In genomic region chr14:63544641-63545234, GRCh38 we compare ENCODE assay signal across 8 cellular contexts. TPM values are rescaled to one million over a fixed set of nuclear protein-coding genes. Genes with fewer than 3 reads are reported as not detected.
DNase-seq lines count a peak whose midpoint lies in the region; ATAC-seq and TF ChIP-seq lines count a peak whose summit lies in the region.

No MANE protein-coding gene starts in this region.

- CTCF ChIA-PET in PC-9 (lab: Charles Lee) = no interaction called here

- H3K4me1 ChIP-seq in PC-9 (replicated peaks; ENCODE audit: insufficient read depth) = peaks cover 22% of the 10 kb centered on the region
- H3K4me1 ChIP-seq in endodermal cell (ENCODE audit: control insufficient read depth, insufficient read depth, low read length) = no peaks in the 10 kb centered on the region

- H3K27me3 ChIP-seq in PC-9 (ENCODE audit: insufficient read depth, low read depth) (no peaks in the 10 kb centered on the region), endodermal cell (ENCODE audit: control insufficient read depth, insufficient read depth, low read length, poor library complexity, severe bottlenecking) (no peaks in the 10 kb centered on the region)

- peaks cover 37% of the 10 kb centered on the region for H3K79me2 ChIP-seq in PC-9 (ENCODE audit: low read depth)

- ATAC-seq in activated T-cell treated with anti-CD3 and anti-CD28 coated beads, Interleukin-2, amount 50 U/mL, for 72 hours (replicated peaks in 1 of 2) = no peak
- ATAC-seq in sciatic nerve (peak; percentile 25), GM21825 (IDR thresholded peaks at IDR 0.05; ENCODE audit: unreplicated experiment) (no peak)

- peaks cover 0 to 2% of the 10 kb centered on the region in 2 donors for H3K36me3 Mint-ChIP-seq in activated T-cell treated with anti-CD3 and anti-CD28 coated beads, Interleukin-2, amount 50 U/mL, for 72 hours (ENCODE audit: insufficient read depth in 2 of 2)
- H3K36me3 Mint-ChIP-seq in endodermal cell (ENCODE audit: low read depth) = peaks cover 5% of the 10 kb centered on the region

- H3K27ac ChIP-seq in PC-9 = no peak overlapping the region
- no peak overlapping the region for H3K27ac ChIP-seq in endodermal cell (ENCODE audit: low read depth, low read length)

- peak overlapping the region; percentile 95 to 96 for H3K4me3 Mint-ChIP-seq in activated T-cell treated with anti-CD3 and anti-CD28 coated beads, Interleukin-2, amount 50 U/mL, for 72 hours
- peak overlapping the region; percentile 78 for H3K4me3 Mint-ChIP-seq in endodermal cell

- H3K4me3 ChIP-seq in PC-9 (peak overlapping the region; percentile 82; the same call in 1 of the 2 replicates), endodermal cell (ENCODE audit: low read length) (peak overlapping the region; percentile 86)

- H2AFZ ChIP-seq in PC-9 = no peak overlapping the region

- peaks cover under 1% of the 10 kb centered on the region; the same call in 1 of the 2 replicates for H3K36me3 ChIP-seq in PC-9 (ENCODE audit: low read depth)
- peaks cover 5% of the 10 kb centered on the region for H3K36me3 ChIP-seq in endodermal cell (ENCODE audit: control insufficient read depth, insufficient read depth, low read length)

- H3K27me3 Mint-ChIP-seq in activated T-cell treated with anti-CD3 and anti-CD28 coated beads, Interleukin-2, amount 50 U/mL, for 72 hours (ENCODE audit: low read depth) = no peaks in the 10 kb centered on the region
- no peaks in the 10 kb centered on the region for H3K27me3 Mint-ChIP-seq in endodermal cell (ENCODE audit: insufficient read depth)

- no peak for DNase-seq in activated T-cell treated with anti-CD3 and anti-CD28 coated beads, Interleukin-2, amount 50 U/mL, for 72 hours
- DNase-seq in activated T-cell treated with anti-CD3 and anti-CD28 coated beads for 4 hours = no peak
- no peak for DNase-seq in PC-9
- no peak for DNase-seq in endodermal cell
- DNase-seq in sciatic nerve (ENCODE audit: low spot score) = no peak
- DNase-seq in ecto neural progenitor cell (ENCODE audit: low spot score) = no peak
- no peak for DNase-seq in activated gamma-delta T cell (lab: John Stamatoyannopoulos, UW)

- 64 to 72% methylated on average over 3 to 4 of the region's 4 CpGs for WGBS in endodermal cell (ENCODE audit: insufficient coverage in 1 of 2, insufficient read length in 1 of 2), 2 experiments

- no peak overlapping the region for H3K9ac ChIP-seq in endodermal cell (ENCODE audit: extremely low read depth, low read length, poor library complexity, severe bottlenecking)

- POLR2A ChIA-PET in PC-9 (lab: Charles Lee; ENCODE audit: unreplicated experiment) = interaction anchor here (0.8 kb wide), 2 partner anchors 97 to 106 kb away, joined by 6 to 43 read pairs; no protein-coding TSS in a partner anchor

- intact Hi-C loops in PC-9 (cut with micrococcal nuclease; ENCODE audit: unreplicated experiment) (loop anchor here (5.0 to 10.0 kb wide), 2 partner anchors 73 to 250 kb away; no protein-coding TSS in a partner anchor), sciatic nerve (cut with DNase I) (no loop called here)

- no peaks in the 10 kb centered on the region for H3K9me3 Mint-ChIP-seq in activated T-cell treated with anti-CD3 and anti-CD28 coated beads, Interleukin-2, amount 50 U/mL, for 72 hours
- no peaks in the 10 kb centered on the region for H3K9me3 Mint-ChIP-seq in endodermal cell

- H3K4me2 ChIP-seq in PC-9 = peak overlapping the region; percentile 89

- H3F3A ChIP-seq in PC-9 (ENCODE audit: insufficient read depth, low read depth) = 0 out of 2 replicates have a peak, but pooled peaks cover 5% of the 10 kb centered on the region

- H3K9me2 ChIP-seq in PC-9 (ENCODE audit: insufficient read depth) = no peaks in the 10 kb centered on the region

- peaks cover 29% of the 10 kb centered on the region for H3K4me1 Mint-ChIP-seq in activated T-cell treated with anti-CD3 and anti-CD28 coated beads, Interleukin-2, amount 50 U/mL, for 72 hours (ENCODE audit: low read depth)
- peaks cover 14% of the 10 kb centered on the region for H3K4me1 Mint-ChIP-seq in endodermal cell

- BruUV-seq in PC-9 (replicated peaks; lab: Mats Ljungman, UMichigan) = no TSS peak

- H3K9me3 ChIP-seq in PC-9 (ENCODE audit: insufficient read depth, low read depth) (no peaks in the 10 kb centered on the region), endodermal cell (ENCODE audit: control insufficient read depth, low read length) (no peaks in the 10 kb centered on the region)

- H4K20me1 ChIP-seq in PC-9 (ENCODE audit: insufficient read depth) = peaks cover 15% of the 10 kb centered on the region; the same call in 1 of the 2 replicates

- TF ChIP-seq CTCF in PC-9 (conservative IDR thresholded peaks at IDR 0.05) (no peak; the same call in 1 of the 2 replicates), endodermal cell (conservative IDR thresholded peaks at IDR 0.05) (peak; percentile 53)

- H3K27ac Mint-ChIP-seq in activated T-cell treated with anti-CD3 and anti-CD28 coated beads, Interleukin-2, amount 50 U/mL, for 72 hours = peak overlapping the region; percentile 86
- H3K27ac Mint-ChIP-seq in endodermal cell = no peak overlapping the region

RNA-seq across cellular contexts. Expression of gene PPP2R5E, which starts 1.6 kb away (rescaled TPM):
- 10 to 100 TPM; 40.6 to 44.9 TPM for total RNA-seq in activated T-cell treated with anti-CD3 and anti-CD28 coated beads, Interleukin-2, amount 50 U/mL, for 72 hours
- total RNA-seq in PC-9 (2021) (66.4 and 67.0 TPM in 2 replicates), endodermal cell (10 to 100 TPM; 61.1 to 63.8 TPM), sciatic nerve (37.6 TPM)
- 62.5 TPM for polyA plus RNA-seq in endodermal cell (2013, experiment 1 of 2)
- 63.0 TPM for polyA plus RNA-seq in endodermal cell (2013, experiment 2 of 2)
